In the genomic region with DNA sequence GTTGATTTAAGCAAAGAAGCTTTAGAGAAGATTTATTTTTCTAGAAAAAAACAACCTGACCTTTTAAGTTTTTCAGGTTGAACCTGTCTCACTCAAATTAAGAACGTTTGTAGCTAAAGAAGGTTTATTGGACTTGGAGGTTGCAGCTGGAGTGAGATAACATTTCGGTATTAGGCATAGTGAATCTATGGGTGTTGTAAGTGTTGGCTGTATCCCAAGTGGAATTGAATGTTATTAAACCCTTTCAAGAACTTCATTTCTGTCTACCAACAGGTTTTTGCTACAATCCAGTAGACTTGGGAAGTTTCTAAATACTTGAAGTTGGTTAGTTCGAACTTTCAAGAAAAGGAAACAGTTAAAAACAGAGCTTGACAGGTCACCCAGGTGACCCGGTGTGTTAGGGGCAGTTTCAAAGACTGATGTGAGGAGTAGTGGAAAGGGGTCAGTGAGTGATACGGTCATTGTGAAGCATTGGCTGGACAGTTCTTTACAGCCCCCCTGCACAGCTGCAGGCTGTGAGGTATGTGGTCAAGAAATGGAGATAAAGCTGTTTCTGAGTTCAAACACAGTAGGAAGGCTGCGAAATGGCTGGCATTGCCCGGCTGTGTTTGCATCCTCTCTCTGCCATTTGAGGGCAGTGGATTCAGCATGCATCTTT, we compare ENCODE assay signal across 1 cellular context.
TF ChIP-seq lines count a peak whose summit lies in the region.

No MANE protein-coding gene starts in this region.

TF ChIP-seq in HepG2, 621 proteins besides CTCF, POLR2A, EP300 and RAD21:
- no peak for TF ChIP-seq ZFYVE20 (CRISPR knock-in tag; IDR thresholded peaks at IDR 0.05; ENCODE audit: borderline replicate concordance, low read depth)
- 0 out of 2 replicates have a peak, but pooled peaks have one; percentile 15 for TF ChIP-seq ZNF652 (CRISPR knock-in tag; IDR thresholded peaks at IDR 0.05; ENCODE audit: borderline replicate concordance, low read depth)
- no peak for TF ChIP-seq NCOA2 (CRISPR knock-in tag; IDR thresholded peaks at IDR 0.05)
